ENCODE assay signal across 1 cellular context in the genomic region with DNA sequence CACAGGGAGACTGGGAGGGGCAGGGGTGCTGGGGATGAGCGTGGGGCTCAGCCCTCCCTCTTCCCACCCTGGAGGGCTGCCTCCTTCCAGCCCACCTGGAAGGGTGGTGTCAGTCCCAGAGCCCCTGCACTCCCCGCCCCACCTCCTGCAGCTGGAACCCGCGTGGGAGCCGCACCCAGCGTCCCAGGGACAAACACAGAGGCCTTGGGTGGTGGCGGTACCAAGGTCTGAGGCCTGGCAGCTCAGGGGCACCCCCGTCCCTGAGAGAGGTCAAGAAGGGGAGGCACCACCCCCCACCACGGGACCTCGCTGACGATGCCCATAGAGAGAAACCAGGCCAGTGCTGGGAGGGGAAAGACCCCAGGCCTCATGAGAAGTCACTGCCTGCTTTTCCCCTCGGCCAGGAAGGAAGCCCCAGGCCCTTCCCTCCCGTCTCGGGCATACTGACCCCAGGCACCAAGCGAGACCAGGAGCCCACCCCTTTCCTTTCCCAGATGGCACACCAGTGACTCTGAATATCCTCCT.
TF ChIP-seq lines count a peak whose summit lies in the region.

No MANE protein-coding gene starts in this region.

TF ChIP-seq in HEK293, 187 proteins besides CTCF, POLR2A, EP300 and RAD21 (continued from another document):
- TF ChIP-seq KLF1 (tag by site-specific recombination; IDR thresholded peaks at IDR 0.05) (peak; percentile 79), ZFHX2 (tag by site-specific recombination; conservative IDR thresholded peaks at IDR 0.05) (peak; percentile 55)
